ENCODE assay signal across 1 cellular context in the genomic region with DNA sequence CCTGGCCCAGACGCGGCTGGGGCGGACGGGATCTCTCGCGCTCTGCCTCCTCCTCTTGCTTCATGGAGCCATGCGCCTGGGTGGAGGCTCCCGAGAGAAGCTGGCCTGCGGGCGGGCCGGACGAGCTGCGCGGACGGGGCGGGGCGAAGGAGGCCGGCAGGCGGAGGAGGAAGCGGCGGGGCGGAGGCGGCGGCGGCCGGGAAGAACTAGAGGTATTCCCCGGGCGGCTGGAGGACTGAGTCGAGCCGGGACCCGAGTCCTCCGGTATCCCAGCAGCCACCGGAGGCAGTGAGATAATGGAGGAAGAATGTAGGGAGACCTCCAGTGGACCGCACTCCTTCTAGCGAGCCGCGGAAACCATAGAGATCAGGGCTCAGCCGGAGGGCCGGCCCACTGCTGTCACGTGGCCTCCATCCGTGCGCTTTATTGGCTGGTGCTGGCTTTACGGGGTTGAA.
TF ChIP-seq lines count a peak whose summit lies in the region.

No MANE protein-coding gene starts in this region.

TF ChIP-seq in HEK293, 187 proteins besides CTCF, POLR2A, EP300 and RAD21 (continued from another document):
- TF ChIP-seq ZNF660 (tag by site-specific recombination; IDR thresholded peaks at IDR 0.05): peak; percentile 61; the same call in 1 of the 2 replicates
- TF ChIP-seq ZXDB (tag by site-specific recombination; IDR thresholded peaks at IDR 0.05): 0 out of 2 replicates have a peak, but pooled peaks have one; percentile 19
- TF ChIP-seq ZNF335 (tag by site-specific recombination; conservative IDR thresholded peaks at IDR 0.05): peak; percentile 38; the same call in 1 of the 2 replicates
- peak; percentile 52; the same call in 1 of the 2 replicates for TF ChIP-seq ZEB2 (tag by site-specific recombination; IDR thresholded peaks at IDR 0.05)
- peak; percentile 67; the same call in 1 of the 2 replicates for TF ChIP-seq ZNF394 (tag by site-specific recombination; IDR thresholded peaks at IDR 0.05; ENCODE audit: borderline replicate concordance)
- TF ChIP-seq GLIS2 (tag by site-specific recombination; IDR thresholded peaks at IDR 0.05): peak; percentile 48
